In genomic region chr17:74770498-74771318, GRCh38 we compare ENCODE assay signal across 8 cellular contexts. TPM values are rescaled to one million over a fixed set of nuclear protein-coding genes. Genes with fewer than 3 reads are reported as not detected.
A peak's percentile ranks its signal among the peaks of the same experiment; 100 is the strongest.
DNase-seq lines count a peak whose midpoint lies in the region; ATAC-seq and TF ChIP-seq lines count a peak whose summit lies in the region.

No MANE protein-coding gene starts in this region.

- H3K36me3 ChIP-seq in duodenal mucosa (ENCODE audit: control insufficient read depth in 1 of 2, insufficient read depth in 2 of 2, low read length in 2 of 2) (peaks cover 21 to 62% of the 10 kb centered on the region in 2 donors), mucosa of descending colon (ENCODE audit: low read depth) (no peaks in the 10 kb centered on the region)

- peaks cover 42% of the 10 kb centered on the region for H3K36me3 Mint-ChIP-seq in activated CD4-positive, alpha-beta memory T cell treated with anti-CD3 and anti-CD28 coated beads for 36 hours

- no peaks in the 10 kb centered on the region for H3K27me3 Mint-ChIP-seq in activated CD4-positive, alpha-beta memory T cell treated with anti-CD3 and anti-CD28 coated beads for 36 hours

- peak; percentile 14 for DNase-seq in NCI-H146 (lab: John Stamatoyannopoulos, UW)
- DNase-seq in NCI-H146 treated with DMSO at 0.1 percent for 48 hours (lab: John Stamatoyannopoulos, UW; ENCODE audit: unreplicated experiment) = no peak
- peak; percentile 54 for DNase-seq in NCI-H510A (lab: John Stamatoyannopoulos, UW)
- peak; percentile 83 for DNase-seq in activated CD4-positive, alpha-beta memory T cell treated with anti-CD3 and anti-CD28 coated beads for 36 hours
- peak; percentile 79 to 88 (median 83) for DNase-seq in mucosa of descending colon
- peak; percentile 56 to 82 (median 69) for DNase-seq in stimulated activated naive CD4-positive, alpha-beta T cell (lab: John Stamatoyannopoulos, UW)

- H3K27ac ChIP-seq in duodenal mucosa (ENCODE audit: low read depth, low read length) = peak overlapping the region; percentile 17

- POLR2A ChIA-PET in activated CD4-positive, alpha-beta memory T cell treated with anti-CD3 and anti-CD28 coated beads for 36 hours (lab: Charles Lee) = interaction anchor here (0.9 to 2.7 kb wide), 4 partner anchors 9 to 113 kb away, joined by 3 to 22 read pairs (median 3); no protein-coding TSS in a partner anchor

- H3K4me1 ChIP-seq in duodenal mucosa (ENCODE audit: control insufficient read depth in 1 of 2, insufficient read depth in 2 of 2, low read length in 2 of 2) (peaks cover 43 to 57% of the 10 kb centered on the region in 2 donors), mucosa of descending colon (ENCODE audit: low read depth) (peaks cover 15% of the 10 kb centered on the region)

- H3K9me3 Mint-ChIP-seq in activated CD4-positive, alpha-beta memory T cell treated with anti-CD3 and anti-CD28 coated beads for 36 hours = no peaks in the 10 kb centered on the region

- intact Hi-C loops in activated CD4-positive, alpha-beta memory T cell treated with anti-CD3 and anti-CD28 coated beads for 36 hours (cut with micrococcal nuclease) = loop anchor here (1.0 kb wide), 3 partner anchors 22 to 113 kb away; partner anchors contain the start of gene NHERF1
- intact Hi-C loops in mucosa of descending colon (cut with DNase I, micrococcal nuclease) = loop anchor here in 1 of 2 donors (2.0 kb wide), 1 partner anchor 24 kb away; no protein-coding TSS in a partner anchor

- H3K4me1 Mint-ChIP-seq in activated CD4-positive, alpha-beta memory T cell treated with anti-CD3 and anti-CD28 coated beads for 36 hours (ENCODE audit: low read depth) = peaks cover 40% of the 10 kb centered on the region

- H3K9ac ChIP-seq in duodenal mucosa (ENCODE audit: low read depth in 1 of 2, low read length in 2 of 2) = peak overlapping the region; percentile 2 to 32

- H3K9me3 ChIP-seq in duodenal mucosa (ENCODE audit: control insufficient read depth in 1 of 2, low read length in 2 of 2) = no peaks in the 10 kb centered on the region
- H3K9me3 ChIP-seq in mucosa of descending colon = no peaks in the 10 kb centered on the region

- TF ChIP-seq CTCF in mucosa of descending colon (IDR thresholded peaks at IDR 0.05) = peak; percentile 80

- ATAC-seq in mucosa of descending colon (peak; percentile 91), GM18909 (IDR thresholded peaks at IDR 0.05; ENCODE audit: poor library complexity, unreplicated experiment) (no peak)

- CTCF ChIA-PET in activated CD4-positive, alpha-beta memory T cell treated with anti-CD3 and anti-CD28 coated beads for 36 hours (lab: Charles Lee) = interaction anchor here (0.7 to 6.0 kb wide), 21 partner anchors 9 to 498 kb away, joined by 3 to 176 read pairs (median 4); partner anchors contain the start of gene RAB37

- no peak overlapping the region for H3K4me3 Mint-ChIP-seq in activated CD4-positive, alpha-beta memory T cell treated with anti-CD3 and anti-CD28 coated beads for 36 hours

- H3K27ac Mint-ChIP-seq in activated CD4-positive, alpha-beta memory T cell treated with anti-CD3 and anti-CD28 coated beads for 36 hours = peak overlapping the region; percentile 71

- H3K27me3 ChIP-seq in duodenal mucosa (ENCODE audit: control insufficient read depth in 1 of 2, insufficient read depth in 2 of 2, low read length in 2 of 2) = no peaks in the 10 kb centered on the region

- peak overlapping the region in 1 of 2 donors; percentile 7 for H3K4me3 ChIP-seq in duodenal mucosa (ENCODE audit: low read depth in 1 of 2, low read length in 2 of 2)
- no peak overlapping the region for H3K4me3 ChIP-seq in mucosa of descending colon

RNA-seq across cellular contexts. Expression of gene NAT9, which starts 5.4 kb away (rescaled TPM):
- 10 to 100 TPM; 42.9 to 46.9 TPM for total RNA-seq in activated CD4-positive, alpha-beta memory T cell treated with anti-CD3 and anti-CD28 coated beads for 36 hours
- total RNA-seq in mucosa of descending colon = 10 to 100 TPM; 35.8 to 40.6 (median 39.8) TPM

RNA-seq across cellular contexts. Expression of gene NHERF1, which starts 22.3 kb away (rescaled TPM):
- total RNA-seq in activated CD4-positive, alpha-beta memory T cell treated with anti-CD3 and anti-CD28 coated beads for 36 hours = 100 to 1,000 TPM; 136 TPM
- 100 to 1,000 TPM; 109 to 281 (median 164) TPM for total RNA-seq in mucosa of descending colon

RNA-seq across cellular contexts. Expression of gene RAB37, which starts 33.7 kb away (rescaled TPM):
- total RNA-seq in activated CD4-positive, alpha-beta memory T cell treated with anti-CD3 and anti-CD28 coated beads for 36 hours = 1 to 10 TPM; 6.5 to 7.0 TPM
- 1 to 10 TPM; 4.3 to 9.8 (median 9.0) TPM for total RNA-seq in mucosa of descending colon

RNA-seq across cellular contexts. Expression of gene CD300LF, which starts 58.0 kb away (rescaled TPM):
- total RNA-seq in activated CD4-positive, alpha-beta memory T cell treated with anti-CD3 and anti-CD28 coated beads for 36 hours = not detected
- 1 to 10 TPM; 2.0 TPM for total RNA-seq in mucosa of descending colon
